ENCODE assay signal across 2 cellular contexts in the genomic region with DNA sequence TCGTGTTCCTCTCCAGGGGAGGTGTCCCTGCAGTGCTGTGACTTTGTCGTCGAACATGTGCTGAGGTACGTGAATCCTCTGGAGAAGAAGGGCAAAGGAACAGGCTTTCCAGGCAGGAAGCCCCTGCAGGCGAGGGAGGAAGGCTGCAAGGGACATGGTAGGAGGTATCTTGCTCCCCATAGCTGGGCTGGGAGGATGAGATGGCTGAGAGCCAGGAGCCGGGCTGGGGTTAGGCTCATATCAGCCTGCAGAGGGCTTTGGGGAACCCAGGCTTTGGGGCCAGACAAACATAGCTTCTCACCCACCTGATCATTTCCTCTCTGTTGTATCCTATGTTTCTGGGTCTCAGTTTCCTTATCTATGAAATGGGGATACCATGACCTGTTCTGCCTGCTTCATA. TPM values are rescaled to one million over a fixed set of nuclear protein-coding genes. Genes with fewer than 3 reads are reported as not detected.
"Had no signal": no experiment of that assay in that cellular context is flagged by ENCODE, and none has a peak within 500 bp of the region (broad histone marks: within the 10 kb centered on the region; RNA-seq: fewer than 3 reads in every experiment).

No MANE protein-coding gene starts in this region.

RNA-seq across cellular contexts. Expression of a gene that starts 34.4 kb away (rescaled TPM):
- total RNA-seq: temporal lobe, vagina had no signal
